In genomic region chr19:47255947-47256687, GRCh38 we compare ENCODE assay signal across 1 cellular context.
TF ChIP-seq lines count a peak whose summit lies in the region.

Gene CCDC9, plus strand, starts transcription at chr19:47256525. Its CDS starts 1,876 bp downstream, at chr19:47258401.

TF ChIP-seq in HCT116, 20 proteins besides CTCF, POLR2A, EP300 and RAD21 (continued from another document):
- TF ChIP-seq, protein P1, sequence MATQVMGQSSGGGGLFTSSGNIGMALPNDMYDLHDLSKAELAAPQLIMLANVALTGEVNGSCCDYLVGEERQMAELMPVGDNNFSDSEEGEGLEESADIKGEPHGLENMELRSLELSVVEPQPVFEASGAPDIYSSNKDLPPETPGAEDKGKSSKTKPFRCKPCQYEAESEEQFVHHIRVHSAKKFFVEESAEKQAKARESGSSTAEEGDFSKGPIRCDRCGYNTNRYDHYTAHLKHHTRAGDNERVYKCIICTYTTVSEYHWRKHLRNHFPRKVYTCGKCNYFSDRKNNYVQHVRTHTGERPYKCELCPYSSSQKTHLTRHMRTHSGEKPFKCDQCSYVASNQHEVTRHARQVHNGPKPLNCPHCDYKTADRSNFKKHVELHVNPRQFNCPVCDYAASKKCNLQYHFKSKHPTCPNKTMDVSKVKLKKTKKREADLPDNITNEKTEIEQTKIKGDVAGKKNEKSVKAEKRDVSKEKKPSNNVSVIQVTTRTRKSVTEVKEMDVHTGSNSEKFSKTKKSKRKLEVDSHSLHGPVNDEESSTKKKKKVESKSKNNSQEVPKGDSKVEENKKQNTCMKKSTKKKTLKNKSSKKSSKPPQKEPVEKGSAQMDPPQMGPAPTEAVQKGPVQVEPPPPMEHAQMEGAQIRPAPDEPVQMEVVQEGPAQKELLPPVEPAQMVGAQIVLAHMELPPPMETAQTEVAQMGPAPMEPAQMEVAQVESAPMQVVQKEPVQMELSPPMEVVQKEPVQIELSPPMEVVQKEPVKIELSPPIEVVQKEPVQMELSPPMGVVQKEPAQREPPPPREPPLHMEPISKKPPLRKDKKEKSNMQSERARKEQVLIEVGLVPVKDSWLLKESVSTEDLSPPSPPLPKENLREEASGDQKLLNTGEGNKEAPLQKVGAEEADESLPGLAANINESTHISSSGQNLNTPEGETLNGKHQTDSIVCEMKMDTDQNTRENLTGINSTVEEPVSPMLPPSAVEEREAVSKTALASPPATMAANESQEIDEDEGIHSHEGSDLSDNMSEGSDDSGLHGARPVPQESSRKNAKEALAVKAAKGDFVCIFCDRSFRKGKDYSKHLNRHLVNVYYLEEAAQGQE (IDR thresholded peaks at IDR 0.05; ENCODE audit: low read depth) = no peak
- TF ChIP-seq ELF1 (IDR thresholded peaks at IDR 0.05; ENCODE audit: borderline replicate concordance, low read depth) (no peak; the same call in 1 of the 2 replicates), POLR2AphosphoS5 (IDR thresholded peaks at IDR 0.05; ENCODE audit: low read depth, low read length) (peak; percentile 71), ZNF274 (IDR thresholded peaks at IDR 0.05; ENCODE audit: low read depth, low read length) (no peak)
- TF ChIP-seq, protein P2, sequence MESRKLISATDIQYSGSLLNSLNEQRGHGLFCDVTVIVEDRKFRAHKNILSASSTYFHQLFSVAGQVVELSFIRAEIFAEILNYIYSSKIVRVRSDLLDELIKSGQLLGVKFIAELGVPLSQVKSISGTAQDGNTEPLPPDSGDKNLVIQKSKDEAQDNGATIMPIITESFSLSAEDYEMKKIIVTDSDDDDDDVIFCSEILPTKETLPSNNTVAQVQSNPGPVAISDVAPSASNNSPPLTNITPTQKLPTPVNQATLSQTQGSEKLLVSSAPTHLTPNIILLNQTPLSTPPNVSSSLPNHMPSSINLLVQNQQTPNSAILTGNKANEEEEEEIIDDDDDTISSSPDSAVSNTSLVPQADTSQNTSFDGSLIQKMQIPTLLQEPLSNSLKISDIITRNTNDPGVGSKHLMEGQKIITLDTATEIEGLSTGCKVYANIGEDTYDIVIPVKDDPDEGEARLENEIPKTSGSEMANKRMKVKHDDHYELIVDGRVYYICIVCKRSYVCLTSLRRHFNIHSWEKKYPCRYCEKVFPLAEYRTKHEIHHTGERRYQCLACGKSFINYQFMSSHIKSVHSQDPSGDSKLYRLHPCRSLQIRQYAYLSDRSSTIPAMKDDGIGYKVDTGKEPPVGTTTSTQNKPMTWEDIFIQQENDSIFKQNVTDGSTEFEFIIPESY (IDR thresholded peaks at IDR 0.05; ENCODE audit: extremely low read depth, insufficient replicate concordance, low read length) = no peak
